Comparison of ENCODE assay signal across 6 cellular contexts in the genomic region with DNA sequence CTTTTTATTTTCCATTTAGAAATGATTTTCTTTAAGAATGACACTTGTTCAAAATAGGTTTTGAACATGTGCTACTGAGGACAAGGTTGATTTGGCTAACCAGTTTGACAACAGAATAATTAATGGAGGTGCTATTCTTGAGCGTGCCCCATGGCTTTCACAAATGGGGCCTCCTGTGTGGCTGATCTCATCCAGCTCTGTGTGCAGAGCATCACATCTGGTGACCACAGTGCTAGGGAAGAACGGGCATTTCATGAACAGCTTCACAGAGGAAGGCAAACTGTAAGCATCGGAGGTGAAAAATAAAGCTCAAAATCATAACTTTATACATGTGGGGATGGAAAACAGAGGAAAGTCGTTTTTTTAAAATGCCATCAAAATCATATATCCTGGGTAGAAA.
"Had no signal": no experiment of that assay in that cellular context is flagged by ENCODE, and none has a peak within 500 bp of the region (broad histone marks: within the 10 kb centered on the region; RNA-seq: fewer than 3 reads in every experiment).

No MANE protein-coding gene starts in this region.

- H3K9me3 ChIP-seq: HAP-1 had no signal

- H3K4me3 Mint-ChIP-seq: GM23338 had no signal

- DNase-seq: KG1 had no signal

- H2AFZ ChIP-seq: GM23338 had no signal

- H3K27ac ChIP-seq: HL-60 had no signal

- H3K4me3 ChIP-seq: GM23338, HAP-1, K562 had no signal

- H3K27ac Mint-ChIP-seq: GM23338 had no signal

- H3K4me2 ChIP-seq: GM23338 had no signal

- ATAC-seq: HepG2, K562 had no signal

- H3K36me3 ChIP-seq: HAP-1 had no signal
